In genomic region chr3:109559389-109559788, GRCh38 we compare ENCODE assay signal across 15 cellular contexts.
"Had no signal": no experiment of that assay in that cellular context is flagged by ENCODE, and none has a peak within 500 bp of the region (broad histone marks: within the 10 kb centered on the region; RNA-seq: fewer than 3 reads in every experiment).

No MANE protein-coding gene starts in this region.

- DNase-seq: activated CD4-positive, alpha-beta T cell treated with anti-CD3 and anti-CD28 coated beads, Interleukin-2, amount 50 U/mL, for 4 hours; activated naive CD4-positive, alpha-beta T cell treated with anti-CD3 and anti-CD28 coated beads, Interleukin-2, amount 10 ng/mL, durations not matched to agents 7 days and 5 days; activated T-cell treated with anti-CD3 and anti-CD28 coated beads for 4 hours; colonic mucosa; glutamatergic neuron; lower lobe of right lung; ovary; sigmoid colon; spleen; stimulated activated naive CD8-positive, alpha-beta T cell treated with anti-CD3 and anti-CD28 coated beads, Interleukin-15, amount 100 ng/mL, for 72 hours; T-cell; T1000 had no signal

- H3K27me3 Mint-ChIP-seq: activated naive CD4-positive, alpha-beta T cell treated with anti-CD3 and anti-CD28 coated beads, Interleukin-2, amount 10 ng/mL, durations not matched to agents 7 days and 5 days; stimulated activated naive CD8-positive, alpha-beta T cell treated with anti-CD3 and anti-CD28 coated beads, Interleukin-15, amount 100 ng/mL, for 72 hours; T-cell had no signal

- ATAC-seq: activated CD4-positive, CD25-positive, alpha-beta regulatory T cell treated with anti-CD3 and anti-CD28 coated beads, Interleukin-2, amount 50 U/mL, for 24 hours; esophagus mucosa; lower lobe of right lung; stimulated activated naive CD8-positive, alpha-beta T cell treated with anti-CD3 and anti-CD28 coated beads, Interleukin-15, amount 100 ng/mL, for 72 hours; T-cell had no signal

- H3K36me3 Mint-ChIP-seq: activated naive CD4-positive, alpha-beta T cell treated with anti-CD3 and anti-CD28 coated beads, Interleukin-2, amount 10 ng/mL, durations not matched to agents 7 days and 5 days; neural progenitor cell; T-cell had no signal

- H3K4me3 Mint-ChIP-seq: activated naive CD4-positive, alpha-beta T cell treated with anti-CD3 and anti-CD28 coated beads, Interleukin-2, amount 10 ng/mL, durations not matched to agents 7 days and 5 days; neural progenitor cell; stimulated activated naive CD8-positive, alpha-beta T cell treated with anti-CD3 and anti-CD28 coated beads, Interleukin-15, amount 100 ng/mL, for 72 hours; T-cell had no signal

- H3K27ac Mint-ChIP-seq: activated naive CD4-positive, alpha-beta T cell treated with anti-CD3 and anti-CD28 coated beads, Interleukin-2, amount 10 ng/mL, durations not matched to agents 7 days and 5 days; neural progenitor cell; stimulated activated naive CD8-positive, alpha-beta T cell treated with anti-CD3 and anti-CD28 coated beads, Interleukin-15, amount 100 ng/mL, for 72 hours; T-cell had no signal
